22 cellular contexts compared by ENCODE assay signal in genomic region chr7:106001196-106001595, GRCh38.
"Had no signal": no experiment of that assay in that cellular context is flagged by ENCODE, and none has a peak within 500 bp of the region (broad histone marks: within the 10 kb centered on the region; RNA-seq: fewer than 3 reads in every experiment).

No MANE protein-coding gene starts in this region.

- H3K4me3 ChIP-seq: hepatocyte, lung, psoas muscle, skin epidermis, stomach, testis, tibial artery, uterus had no signal

- H3K36me3 ChIP-seq: neutrophil, stomach, tibial artery, uterus had no signal

- H3K27ac ChIP-seq: hepatocyte, neutrophil, parathyroid adenoma, psoas muscle, skin epidermis, stomach, testis, tibial artery, uterus had no signal

- H3K4me1 ChIP-seq: parathyroid adenoma, psoas muscle, testis, tibial artery, uterus had no signal

- DNase-seq: head of caudate nucleus; islet precursor cell; naive thymus-derived CD8-positive, alpha-beta T cell; occipital lobe; psoas muscle; stimulated activated CD4-positive, alpha-beta T cell treated with anti-CD3 and anti-CD28 coated beads, Interleukin-12 subunit alpha, Interleukin-12 subunit beta, amount 100 ng/mL, for 4 hours; stimulated activated CD4-positive, alpha-beta T cell treated with anti-CD3 and anti-CD28 coated beads, Interleukin-15, amount 100 ng/mL, for 24 hours; stimulated activated CD4-positive, alpha-beta T cell treated with anti-CD3 and anti-CD28 coated beads, Interleukin-2, amount 100 ng/mL, for 24 hours; stimulated activated CD4-positive, alpha-beta T cell treated with anti-CD3 and anti-CD28 coated beads, Interleukin-4, amount 100 ng/mL, for 1 hour; stimulated activated naive B cell treated with anti-CD40 and anti-IgM and Interleukin-4, amounts not matched to agents 10 μg/mL and 1 μg/mL and 100 μg/mL, for 72 hours; stimulated activated naive CD8-positive, alpha-beta T cell treated with anti-CD3 and anti-CD28 coated beads, Interleukin-15, Interleukin-2, amounts not matched to agents 100 U/mL and 50 U/mL, for 24 hours; stomach; testis; tibial artery; uterus had no signal

- H3K27me3 ChIP-seq: hepatocyte, stomach, testis, uterus had no signal

- H3K9me3 ChIP-seq: neutrophil, psoas muscle, testis, tibial artery, uterus had no signal

- ATAC-seq: left lobe of liver; naive thymus-derived CD8-positive, alpha-beta T cell; psoas muscle; sciatic nerve; stimulated activated naive B cell treated with anti-CD40 and anti-IgM and Interleukin-4, amounts not matched to agents 10 μg/mL and 1 μg/mL and 100 μg/mL, for 72 hours; stimulated activated naive CD8-positive, alpha-beta T cell treated with anti-CD3 and anti-CD28 coated beads, Interleukin-15, Interleukin-2, amounts not matched to agents 100 U/mL and 50 U/mL, for 24 hours had no signal
